Comparison of ENCODE assay signal across 1 cellular context in the genomic region with DNA sequence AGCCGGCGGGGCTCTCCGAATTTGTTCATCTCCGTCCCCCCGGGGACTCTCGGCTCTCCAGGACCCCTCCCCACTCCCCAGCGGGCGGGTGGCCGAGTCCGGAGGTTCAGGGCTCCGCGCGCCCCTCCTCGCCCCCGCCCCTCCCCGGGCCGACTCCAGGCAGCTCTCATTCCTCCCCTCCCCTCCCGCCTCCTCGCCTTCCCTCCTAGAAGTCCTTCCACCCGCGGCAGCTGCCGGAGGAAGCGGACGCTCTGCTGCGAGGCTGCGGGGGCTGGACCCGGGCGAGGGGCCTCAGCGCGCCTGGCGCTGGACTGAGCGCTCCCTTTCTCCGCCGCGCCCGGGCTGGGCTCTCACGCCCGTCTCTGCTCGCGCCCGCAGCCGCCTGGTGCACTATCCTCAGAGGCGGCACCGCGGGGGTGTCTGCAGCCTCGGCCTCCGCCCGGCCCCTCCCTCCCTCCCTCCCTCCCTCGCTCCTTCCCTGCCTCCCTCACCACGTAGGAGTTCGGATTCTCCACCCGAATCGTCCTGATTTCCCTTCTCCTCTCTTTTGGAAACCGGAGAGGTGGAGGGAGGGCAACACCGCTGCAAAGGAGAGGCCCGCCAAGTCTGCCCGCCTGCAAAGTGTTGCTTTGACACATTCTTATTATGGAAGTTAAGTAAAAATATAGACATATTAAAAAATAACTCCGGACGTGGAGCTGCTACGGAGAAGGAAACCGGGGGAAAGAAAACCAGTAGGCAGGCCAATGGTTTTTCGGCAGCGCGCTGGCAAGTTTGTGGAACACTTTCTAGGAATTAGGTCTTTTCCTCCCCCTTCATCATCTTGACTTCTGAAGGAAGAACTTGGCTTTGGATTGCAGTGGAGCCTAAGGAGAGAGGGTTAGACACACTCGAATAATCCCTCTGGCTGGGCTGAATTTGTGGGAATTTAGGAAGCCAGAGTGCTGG.
A peak's percentile ranks its signal among the peaks of the same experiment; 100 is the strongest.
TF ChIP-seq lines count a peak whose summit lies in the region.

A gene with protein sequence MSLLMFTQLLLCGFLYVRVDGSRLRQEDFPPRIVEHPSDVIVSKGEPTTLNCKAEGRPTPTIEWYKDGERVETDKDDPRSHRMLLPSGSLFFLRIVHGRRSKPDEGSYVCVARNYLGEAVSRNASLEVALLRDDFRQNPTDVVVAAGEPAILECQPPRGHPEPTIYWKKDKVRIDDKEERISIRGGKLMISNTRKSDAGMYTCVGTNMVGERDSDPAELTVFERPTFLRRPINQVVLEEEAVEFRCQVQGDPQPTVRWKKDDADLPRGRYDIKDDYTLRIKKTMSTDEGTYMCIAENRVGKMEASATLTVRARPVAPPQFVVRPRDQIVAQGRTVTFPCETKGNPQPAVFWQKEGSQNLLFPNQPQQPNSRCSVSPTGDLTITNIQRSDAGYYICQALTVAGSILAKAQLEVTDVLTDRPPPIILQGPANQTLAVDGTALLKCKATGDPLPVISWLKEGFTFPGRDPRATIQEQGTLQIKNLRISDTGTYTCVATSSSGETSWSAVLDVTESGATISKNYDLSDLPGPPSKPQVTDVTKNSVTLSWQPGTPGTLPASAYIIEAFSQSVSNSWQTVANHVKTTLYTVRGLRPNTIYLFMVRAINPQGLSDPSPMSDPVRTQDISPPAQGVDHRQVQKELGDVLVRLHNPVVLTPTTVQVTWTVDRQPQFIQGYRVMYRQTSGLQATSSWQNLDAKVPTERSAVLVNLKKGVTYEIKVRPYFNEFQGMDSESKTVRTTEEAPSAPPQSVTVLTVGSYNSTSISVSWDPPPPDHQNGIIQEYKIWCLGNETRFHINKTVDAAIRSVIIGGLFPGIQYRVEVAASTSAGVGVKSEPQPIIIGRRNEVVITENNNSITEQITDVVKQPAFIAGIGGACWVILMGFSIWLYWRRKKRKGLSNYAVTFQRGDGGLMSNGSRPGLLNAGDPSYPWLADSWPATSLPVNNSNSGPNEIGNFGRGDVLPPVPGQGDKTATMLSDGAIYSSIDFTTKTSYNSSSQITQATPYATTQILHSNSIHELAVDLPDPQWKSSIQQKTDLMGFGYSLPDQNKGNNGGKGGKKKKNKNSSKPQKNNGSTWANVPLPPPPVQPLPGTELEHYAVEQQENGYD (N-terminal part only) (plus strand): TSS at position 494 of the 948 bp plus-strand sequence. CDS start 687 bp downstream, outside the sequence.

TF ChIP-seq in HEK293, 187 proteins besides CTCF, POLR2A, EP300 and RAD21 (continued from another document and continues in another):
- TF ChIP-seq ZNF354C (tag by site-specific recombination; IDR thresholded peaks at IDR 0.05; ENCODE audit: borderline replicate concordance, low read depth) (no peak), ZNF473 (tag by site-specific recombination; IDR thresholded peaks at IDR 0.05) (no peak), GLIS2 (tag by site-specific recombination; IDR thresholded peaks at IDR 0.05) (0 out of 2 replicates have a peak, but pooled peaks have one; percentile 14), ZBTB8A (tag by site-specific recombination; IDR thresholded peaks at IDR 0.05) (peak; percentile 97), KLF1 (tag by site-specific recombination; IDR thresholded peaks at IDR 0.05) (peak; percentile 49; the same call in 1 of the 2 replicates), KLF7 (tag by site-specific recombination; IDR thresholded peaks at IDR 0.05; ENCODE audit: borderline replicate concordance) (no peak), TCF7L2 (IDR thresholded peaks at IDR 0.05; ENCODE audit: borderline replicate concordance, low read depth, low read length) (no peak; the same call in 1 of the 2 replicates), ZNF423 (tag by site-specific recombination; IDR thresholded peaks at IDR 0.05) (no peak), ZNF112 (tag by site-specific recombination; IDR thresholded peaks at IDR 0.05) (no peak), YY2 (tag by site-specific recombination; IDR thresholded peaks at IDR 0.05) (no peak), ZNF133 (tag by site-specific recombination; IDR thresholded peaks at IDR 0.05) (no peak), ZNF221 (tag by site-specific recombination; IDR thresholded peaks at IDR 0.05; ENCODE audit: borderline replicate concordance) (no peak), ZNF677 (tag by site-specific recombination; IDR thresholded peaks at IDR 0.05) (no peak), ZIC2 (tag by site-specific recombination; IDR thresholded peaks at IDR 0.05) (peak; percentile 63), ZNF830 (tag by site-specific recombination; IDR thresholded peaks at IDR 0.05; ENCODE audit: low read depth) (no peak), ZNF623 (tag by site-specific recombination; IDR thresholded peaks at IDR 0.05) (no peak), ZNF341 (tag by site-specific recombination; IDR thresholded peaks at IDR 0.05; ENCODE audit: low read depth) (peak; percentile 64), PRDM1 (tag by site-specific recombination; IDR thresholded peaks at IDR 0.05) (no peak), ZNF837 (tag by site-specific recombination; IDR thresholded peaks at IDR 0.05) (no peak), KLF9 (tag by site-specific recombination; IDR thresholded peaks at IDR 0.05; ENCODE audit: low read depth) (no peak), ZNF621 (tag by site-specific recombination; IDR thresholded peaks at IDR 0.05) (no peak), MEIS1 (CRISPR knock-in tag; IDR thresholded peaks at IDR 0.05; ENCODE audit: borderline replicate concordance) (no peak), SCRT1 (tag by site-specific recombination; IDR thresholded peaks at IDR 0.05; ENCODE audit: borderline replicate concordance) (no peak), ZNF501 (tag by site-specific recombination; IDR thresholded peaks at IDR 0.05) (no peak), KLF10 (tag by site-specific recombination; IDR thresholded peaks at IDR 0.05) (0 out of 2 replicates have a peak, but pooled peaks have one; percentile 20), ZNF785 (tag by site-specific recombination; IDR thresholded peaks at IDR 0.05) (no peak), ZNF521 (tag by site-specific recombination; IDR thresholded peaks at IDR 0.05) (no peak), ZNF707 (tag by site-specific recombination; IDR thresholded peaks at IDR 0.05) (no peak), ZNF843 (tag by site-specific recombination; IDR thresholded peaks at IDR 0.05) (no peak), ZNF324 (tag by site-specific recombination; IDR thresholded peaks at IDR 0.05) (no peak), ZNF791 (tag by site-specific recombination; IDR thresholded peaks at IDR 0.05) (no peak), ZNF155 (tag by site-specific recombination; IDR thresholded peaks at IDR 0.05) (no peak), ZNF558 (tag by site-specific recombination; IDR thresholded peaks at IDR 0.05) (no peak), ZNF768 (tag by site-specific recombination; IDR thresholded peaks at IDR 0.05) (no peak), ZNF600 (tag by site-specific recombination; IDR thresholded peaks at IDR 0.05) (no peak), ZBTB21 (tag by site-specific recombination; IDR thresholded peaks at IDR 0.05) (no peak), ZFHX2 (tag by site-specific recombination; conservative IDR thresholded peaks at IDR 0.05) (peak; percentile 56), ZBTB17 (tag by site-specific recombination; IDR thresholded peaks at IDR 0.05) (no peak), REPIN1 (tag by site-specific recombination; IDR thresholded peaks at IDR 0.05; ENCODE audit: low read depth) (no peak), GLI4 (tag by site-specific recombination; IDR thresholded peaks at IDR 0.05) (no peak)
- TF ChIP-seq, protein P1, sequence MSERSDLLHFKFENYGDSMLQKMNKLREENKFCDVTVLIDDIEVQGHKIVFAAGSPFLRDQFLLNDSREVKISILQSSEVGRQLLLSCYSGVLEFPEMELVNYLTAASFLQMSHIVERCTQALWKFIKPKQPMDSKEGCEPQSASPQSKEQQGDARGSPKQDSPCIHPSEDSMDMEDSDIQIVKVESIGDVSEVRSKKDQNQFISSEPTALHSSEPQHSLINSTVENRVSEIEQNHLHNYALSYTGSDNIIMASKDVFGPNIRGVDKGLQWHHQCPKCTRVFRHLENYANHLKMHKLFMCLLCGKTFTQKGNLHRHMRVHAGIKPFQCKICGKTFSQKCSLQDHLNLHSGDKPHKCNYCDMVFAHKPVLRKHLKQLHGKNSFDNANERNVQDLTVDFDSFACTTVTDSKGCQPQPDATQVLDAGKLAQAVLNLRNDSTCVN (tag by site-specific recombination; optimal IDR thresholded peaks at IDR 0.05) = peak; percentile 91
- TF ChIP-seq, protein P2, sequence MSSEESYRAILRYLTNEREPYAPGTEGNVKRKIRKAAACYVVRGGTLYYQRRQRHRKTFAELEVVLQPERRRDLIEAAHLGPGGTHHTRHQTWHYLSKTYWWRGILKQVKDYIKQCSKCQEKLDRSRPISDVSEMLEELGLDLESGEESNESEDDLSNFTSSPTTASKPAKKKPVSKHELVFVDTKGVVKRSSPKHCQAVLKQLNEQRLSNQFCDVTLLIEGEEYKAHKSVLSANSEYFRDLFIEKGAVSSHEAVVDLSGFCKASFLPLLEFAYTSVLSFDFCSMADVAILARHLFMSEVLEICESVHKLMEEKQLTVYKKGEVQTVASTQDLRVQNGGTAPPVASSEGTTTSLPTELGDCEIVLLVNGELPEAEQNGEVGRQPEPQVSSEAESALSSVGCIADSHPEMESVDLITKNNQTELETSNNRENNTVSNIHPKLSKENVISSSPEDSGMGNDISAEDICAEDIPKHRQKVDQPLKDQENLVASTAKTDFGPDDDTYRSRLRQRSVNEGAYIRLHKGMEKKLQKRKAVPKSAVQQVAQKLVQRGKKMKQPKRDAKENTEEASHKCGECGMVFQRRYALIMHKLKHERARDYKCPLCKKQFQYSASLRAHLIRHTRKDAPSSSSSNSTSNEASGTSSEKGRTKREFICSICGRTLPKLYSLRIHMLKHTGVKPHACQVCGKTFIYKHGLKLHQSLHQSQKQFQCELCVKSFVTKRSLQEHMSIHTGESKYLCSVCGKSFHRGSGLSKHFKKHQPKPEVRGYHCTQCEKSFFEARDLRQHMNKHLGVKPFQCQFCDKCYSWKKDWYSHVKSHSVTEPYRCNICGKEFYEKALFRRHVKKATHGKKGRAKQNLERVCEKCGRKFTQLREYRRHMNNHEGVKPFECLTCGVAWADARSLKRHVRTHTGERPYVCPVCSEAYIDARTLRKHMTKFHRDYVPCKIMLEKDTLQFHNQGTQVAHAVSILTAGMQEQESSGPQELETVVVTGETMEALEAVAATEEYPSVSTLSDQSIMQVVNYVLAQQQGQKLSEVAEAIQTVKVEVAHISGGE (tag by site-specific recombination; conservative IDR thresholded peaks at IDR 0.05; ENCODE audit: low read depth) = no peak
- TF ChIP-seq, protein P3, sequence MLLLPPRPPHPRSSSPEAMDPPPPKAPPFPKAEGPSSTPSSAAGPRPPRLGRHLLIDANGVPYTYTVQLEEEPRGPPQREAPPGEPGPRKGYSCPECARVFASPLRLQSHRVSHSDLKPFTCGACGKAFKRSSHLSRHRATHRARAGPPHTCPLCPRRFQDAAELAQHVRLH (tag by site-specific recombination; IDR thresholded peaks at IDR 0.05) = no peak
- TF ChIP-seq, protein P4, sequence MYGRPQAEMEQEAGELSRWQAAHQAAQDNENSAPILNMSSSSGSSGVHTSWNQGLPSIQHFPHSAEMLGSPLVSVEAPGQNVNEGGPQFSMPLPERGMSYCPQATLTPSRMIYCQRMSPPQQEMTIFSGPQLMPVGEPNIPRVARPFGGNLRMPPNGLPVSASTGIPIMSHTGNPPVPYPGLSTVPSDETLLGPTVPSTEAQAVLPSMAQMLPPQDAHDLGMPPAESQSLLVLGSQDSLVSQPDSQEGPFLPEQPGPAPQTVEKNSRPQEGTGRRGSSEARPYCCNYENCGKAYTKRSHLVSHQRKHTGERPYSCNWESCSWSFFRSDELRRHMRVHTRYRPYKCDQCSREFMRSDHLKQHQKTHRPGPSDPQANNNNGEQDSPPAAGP (tag by site-specific recombination; IDR thresholded peaks at IDR 0.05) = no peak
- TF ChIP-seq, protein P5, sequence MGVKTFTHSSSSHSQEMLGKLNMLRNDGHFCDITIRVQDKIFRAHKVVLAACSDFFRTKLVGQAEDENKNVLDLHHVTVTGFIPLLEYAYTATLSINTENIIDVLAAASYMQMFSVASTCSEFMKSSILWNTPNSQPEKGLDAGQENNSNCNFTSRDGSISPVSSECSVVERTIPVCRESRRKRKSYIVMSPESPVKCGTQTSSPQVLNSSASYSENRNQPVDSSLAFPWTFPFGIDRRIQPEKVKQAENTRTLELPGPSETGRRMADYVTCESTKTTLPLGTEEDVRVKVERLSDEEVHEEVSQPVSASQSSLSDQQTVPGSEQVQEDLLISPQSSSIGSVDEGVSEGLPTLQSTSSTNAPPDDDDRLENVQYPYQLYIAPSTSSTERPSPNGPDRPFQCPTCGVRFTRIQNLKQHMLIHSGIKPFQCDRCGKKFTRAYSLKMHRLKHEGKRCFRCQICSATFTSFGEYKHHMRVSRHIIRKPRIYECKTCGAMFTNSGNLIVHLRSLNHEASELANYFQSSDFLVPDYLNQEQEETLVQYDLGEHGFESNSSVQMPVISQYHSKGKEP (tag by site-specific recombination; IDR thresholded peaks at IDR 0.05) = no peak
- TF ChIP-seq, protein P6, sequence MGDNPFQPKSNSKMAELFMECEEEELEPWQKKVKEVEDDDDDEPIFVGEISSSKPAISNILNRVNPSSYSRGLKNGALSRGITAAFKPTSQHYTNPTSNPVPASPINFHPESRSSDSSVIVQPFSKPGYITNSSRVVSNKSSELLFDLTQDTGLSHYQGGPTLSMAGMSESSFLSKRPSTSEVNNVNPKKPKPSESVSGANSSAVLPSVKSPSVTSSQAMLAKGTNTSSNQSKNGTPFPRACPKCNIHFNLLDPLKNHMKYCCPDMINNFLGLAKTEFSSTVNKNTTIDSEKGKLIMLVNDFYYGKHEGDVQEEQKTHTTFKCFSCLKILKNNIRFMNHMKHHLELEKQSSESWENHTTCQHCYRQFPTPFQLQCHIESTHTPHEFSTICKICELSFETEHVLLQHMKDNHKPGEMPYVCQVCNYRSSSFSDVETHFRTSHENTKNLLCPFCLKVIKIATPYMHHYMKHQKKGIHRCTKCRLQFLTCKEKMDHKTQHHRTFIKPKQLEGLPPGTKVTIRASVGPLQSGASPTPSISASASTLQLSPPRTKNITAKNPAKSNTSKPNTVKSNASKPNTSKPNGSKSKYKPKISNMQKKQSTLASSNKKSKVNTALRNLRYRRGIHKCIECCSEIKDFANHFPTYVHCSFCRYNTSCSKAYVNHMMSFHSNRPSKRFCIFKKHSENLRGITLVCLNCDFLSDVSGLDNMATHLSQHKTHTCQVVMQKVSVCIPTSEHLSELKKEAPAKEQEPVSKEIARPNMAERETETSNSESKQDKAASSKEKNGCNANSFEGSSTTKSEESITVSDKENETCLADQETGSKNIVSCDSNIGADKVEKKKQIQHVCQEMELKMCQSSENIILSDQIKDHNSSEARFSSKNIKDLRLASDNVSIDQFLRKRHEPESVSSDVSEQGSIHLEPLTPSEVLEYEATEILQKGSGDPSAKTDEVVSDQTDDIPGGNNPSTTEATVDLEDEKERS (tag by site-specific recombination; IDR thresholded peaks at IDR 0.05) = no peak
- TF ChIP-seq, protein P7, sequence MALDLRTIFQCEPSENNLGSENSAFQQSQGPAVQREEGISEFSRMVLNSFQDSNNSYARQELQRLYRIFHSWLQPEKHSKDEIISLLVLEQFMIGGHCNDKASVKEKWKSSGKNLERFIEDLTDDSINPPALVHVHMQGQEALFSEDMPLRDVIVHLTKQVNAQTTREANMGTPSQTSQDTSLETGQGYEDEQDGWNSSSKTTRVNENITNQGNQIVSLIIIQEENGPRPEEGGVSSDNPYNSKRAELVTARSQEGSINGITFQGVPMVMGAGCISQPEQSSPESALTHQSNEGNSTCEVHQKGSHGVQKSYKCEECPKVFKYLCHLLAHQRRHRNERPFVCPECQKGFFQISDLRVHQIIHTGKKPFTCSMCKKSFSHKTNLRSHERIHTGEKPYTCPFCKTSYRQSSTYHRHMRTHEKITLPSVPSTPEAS (tag by site-specific recombination; IDR thresholded peaks at IDR 0.05) = no peak
